In genomic region chr1:112251766-112252506, GRCh38 we compare ENCODE assay signal across 10 cellular contexts.
DNase-seq lines count a peak whose midpoint lies in the region; ATAC-seq and TF ChIP-seq lines count a peak whose summit lies in the region.
"Had no signal": no experiment of that assay in that cellular context is flagged by ENCODE, and none has a peak within 500 bp of the region (broad histone marks: within the 10 kb centered on the region; RNA-seq: fewer than 3 reads in every experiment).

No MANE protein-coding gene starts in this region.

- no peak for TF ChIP-seq RAD21 in HCT116 (IDR thresholded peaks at IDR 0.05; ENCODE audit: low read depth)

- H3K4me2 ChIP-seq in HCT116 (ENCODE audit: low read length): peak overlapping the region; percentile 69

- TF ChIP-seq POLR2A in HCT116 (IDR thresholded peaks at IDR 0.05; ENCODE audit: borderline replicate concordance, extremely low read depth, insufficient read depth, insufficient read length): no peak
- TF ChIP-seq POLR2A in right lobe of liver (IDR thresholded peaks at IDR 0.05): no peak

- H3K9me2 ChIP-seq in HCT116 (ENCODE audit: insufficient read depth): no peaks in the 10 kb centered on the region

- intact Hi-C loops in HCT116 (cut with micrococcal nuclease): no loop called here
- intact Hi-C loops in right lobe of liver (cut with DNase I): no loop called here

- DNase-seq in HCT116 (ENCODE audit: low read depth, low spot score) (peak; percentile 93), SW480 (ENCODE audit: low spot score) (peak; percentile 77), foreskin keratinocyte (peak; percentile 72 to 87), smooth muscle cell of the brain vasculature (ENCODE audit: low read depth, low spot score) (peak; percentile 26), cerebellum (ENCODE audit: low spot score) (no peak), NCI-H446 treated with DMSO at 0.1 percent for 48 hours (lab: John Stamatoyannopoulos, UW) (no peak), right lobe of liver (no peak)
- DNase-seq: mesendoderm, SIG-M5, WERI-Rb-1 had no signal

- no peaks in the 10 kb centered on the region for H3K36me3 ChIP-seq in HCT116 (ENCODE audit: control insufficient read depth in 1 of 2, insufficient read depth in 2 of 2, low read length in 2 of 2)
- no peaks in the 10 kb centered on the region for H3K36me3 ChIP-seq in right lobe of liver
- H3K36me3 ChIP-seq: WERI-Rb-1 had no signal

- no peaks in the 10 kb centered on the region for H3K27me3 ChIP-seq in HCT116 (ENCODE audit: insufficient read depth, low read length)
- H3K27me3 ChIP-seq in foreskin keratinocyte: peaks cover 9% of the 10 kb centered on the region
- H3K27me3 ChIP-seq in right lobe of liver: no peaks in the 10 kb centered on the region

- TF ChIP-seq CTCF in HCT116 (IDR thresholded peaks at IDR 0.05 in 2 of 3, conservative IDR thresholded peaks at IDR 0.05 in 1 of 3; ENCODE audit: borderline replicate concordance in 1 of 3, insufficient read depth in 1 of 3, low read depth in 2 of 3, low read length in 2 of 3) (no peak), foreskin keratinocyte (conservative IDR thresholded peaks at IDR 0.05) (no peak), right lobe of liver (IDR thresholded peaks at IDR 0.05) (no peak)

- H3K9me3 ChIP-seq in HCT116 (ENCODE audit: control insufficient read depth in 1 of 2, insufficient read depth in 1 of 2, low read depth in 1 of 2, low read length in 2 of 2) (no peaks in the 10 kb centered on the region), right lobe of liver (no peaks in the 10 kb centered on the region)

- POLR2A ChIA-PET in HCT116 (lab: Charles Lee): no interaction called here

- peaks cover 9 to 21% of the 10 kb centered on the region in 2 experiments for H3K4me1 ChIP-seq in HCT116 (ENCODE audit: control insufficient read depth in 1 of 2, insufficient read depth in 2 of 2, low read length in 2 of 2)
- H3K4me1 ChIP-seq in foreskin keratinocyte: peaks cover 5% of the 10 kb centered on the region
- no peaks in the 10 kb centered on the region for H3K4me1 ChIP-seq in right lobe of liver

- RAD21 ChIA-PET in HCT116 (lab: Charles Lee; ENCODE audit: low non-redundant PET in 1 of 2, low total read pairs in 2 of 2, uncharacterized antibody in 2 of 2, unreplicated experiment in 2 of 2): no interaction called here

- H2AFZ ChIP-seq in HCT116 (ENCODE audit: low read depth, low read length, poor library complexity, severe bottlenecking): peak overlapping the region; percentile 55

- BruUV-seq in HCT116 (replicated peaks; lab: Mats Ljungman, UMichigan): no TSS peak

- peak; percentile 95 for ATAC-seq in HCT116
- peak; percentile 95 for ATAC-seq in foreskin keratinocyte
- no peak for ATAC-seq in right lobe of liver

- H3K9ac ChIP-seq in HCT116 (ENCODE audit: low read length): peak overlapping the region; percentile 9

- H3K4me3 ChIP-seq in HCT116 (replicated peaks in 1 of 2; ENCODE audit: low read depth in 1 of 2, low read length in 2 of 2) (peak overlapping the region in 1 of 2 experiments; percentile 22; a peak in 2 of 4 replicates), right lobe of liver (no peak overlapping the region)

- H3K27ac ChIP-seq in HCT116 (ENCODE audit: low read depth, low read length) (no peak overlapping the region; the same call in 1 of the 2 replicates), foreskin keratinocyte (peak overlapping the region; percentile 2), right lobe of liver (no peak overlapping the region)
- H3K27ac ChIP-seq: WERI-Rb-1 had no signal

- H3K79me2 ChIP-seq in HCT116 (ENCODE audit: insufficient read depth, low read length): no peaks in the 10 kb centered on the region

- WGBS in right lobe of liver (ENCODE audit: insufficient coverage, low coverage, low lambda C conversion rate, missing lambda C conversion rate): 75% methylated on average over 5 of the region's 6 CpGs

- H4K20me1 ChIP-seq in HCT116 (ENCODE audit: insufficient read depth): no peaks in the 10 kb centered on the region

- CTCF ChIA-PET in HCT116 (lab: Charles Lee): no interaction called here

TF ChIP-seq in HCT116, 20 proteins besides CTCF, POLR2A, EP300 and RAD21:
- TF ChIP-seq SP1 (IDR thresholded peaks at IDR 0.05; ENCODE audit: low read depth) (peak; percentile 87), CEBPB (IDR thresholded peaks at IDR 0.05; ENCODE audit: low read depth) (peak; percentile 88), POLR2AphosphoS5 (IDR thresholded peaks at IDR 0.05; ENCODE audit: low read depth, low read length) (peak; percentile 64), YY1 (IDR thresholded peaks at IDR 0.05; ENCODE audit: extremely low read depth, insufficient replicate concordance, low read depth, low read length) (peak; percentile 28), MAX (IDR thresholded peaks at IDR 0.05) (peak; percentile 37; the same call in 1 of the 2 replicates), EZH2 (IDR thresholded peaks at IDR 0.05) (no peak), CBX3 (IDR thresholded peaks at IDR 0.05; ENCODE audit: low read depth) (peak; percentile 96), FOSL1 (IDR thresholded peaks at IDR 0.05; ENCODE audit: low read depth) (peak; percentile 90), ZFX (IDR thresholded peaks at IDR 0.05) (no peak), JUND (IDR thresholded peaks at IDR 0.05) (peak; percentile 88)
- TF ChIP-seq, protein P1, sequence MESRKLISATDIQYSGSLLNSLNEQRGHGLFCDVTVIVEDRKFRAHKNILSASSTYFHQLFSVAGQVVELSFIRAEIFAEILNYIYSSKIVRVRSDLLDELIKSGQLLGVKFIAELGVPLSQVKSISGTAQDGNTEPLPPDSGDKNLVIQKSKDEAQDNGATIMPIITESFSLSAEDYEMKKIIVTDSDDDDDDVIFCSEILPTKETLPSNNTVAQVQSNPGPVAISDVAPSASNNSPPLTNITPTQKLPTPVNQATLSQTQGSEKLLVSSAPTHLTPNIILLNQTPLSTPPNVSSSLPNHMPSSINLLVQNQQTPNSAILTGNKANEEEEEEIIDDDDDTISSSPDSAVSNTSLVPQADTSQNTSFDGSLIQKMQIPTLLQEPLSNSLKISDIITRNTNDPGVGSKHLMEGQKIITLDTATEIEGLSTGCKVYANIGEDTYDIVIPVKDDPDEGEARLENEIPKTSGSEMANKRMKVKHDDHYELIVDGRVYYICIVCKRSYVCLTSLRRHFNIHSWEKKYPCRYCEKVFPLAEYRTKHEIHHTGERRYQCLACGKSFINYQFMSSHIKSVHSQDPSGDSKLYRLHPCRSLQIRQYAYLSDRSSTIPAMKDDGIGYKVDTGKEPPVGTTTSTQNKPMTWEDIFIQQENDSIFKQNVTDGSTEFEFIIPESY (IDR thresholded peaks at IDR 0.05; ENCODE audit: extremely low read depth, insufficient replicate concordance, low read length): no peak

Comparison
In these comparisons a context has a peak if more than half of its experiments do, and no peak if none do; other contexts are left out.
1. ATAC-seq: peak in HCT116 (single experiment) and foreskin keratinocyte (single experiment); none in right lobe of liver (0 of 4).
2. DNase-seq: peak in HCT116 (single experiment), SW480 (single experiment), foreskin keratinocyte (2 of 2) and smooth muscle cell of the brain vasculature (single experiment); none in cerebellum (single experiment), NCI-H446 treated with DMSO at 0.1 percent for 48 hours (single experiment) and right lobe of liver (0 of 3).